8 cellular contexts compared by ENCODE assay signal in the genomic region with DNA sequence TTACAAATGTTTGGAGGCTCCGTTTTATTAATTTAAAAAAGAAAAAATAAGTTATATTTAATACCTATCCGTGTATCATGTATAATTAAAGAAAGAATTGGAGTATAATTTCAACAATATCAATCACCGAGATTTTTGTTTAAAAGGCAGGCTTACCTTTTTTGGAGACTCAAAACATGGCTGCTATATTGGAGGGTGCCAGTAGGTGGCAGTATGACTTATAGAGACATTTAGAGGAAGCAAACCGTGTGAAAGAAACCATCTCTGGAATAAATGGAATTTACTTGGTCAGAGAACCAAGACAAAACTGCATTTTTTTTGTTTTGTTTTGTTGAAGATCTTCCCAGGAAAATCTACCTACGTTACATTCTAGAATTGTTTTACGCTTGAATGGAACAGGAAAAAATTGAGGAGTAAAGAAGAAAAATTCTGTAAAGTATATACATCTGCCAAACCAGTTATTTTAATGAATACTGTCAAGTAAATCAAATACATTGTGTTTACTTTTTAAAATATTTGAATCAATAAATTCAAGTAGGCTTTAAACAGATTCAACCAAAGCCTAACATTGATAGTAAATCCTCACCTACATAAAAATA.
A peak's percentile ranks its signal among the peaks of the same experiment; 100 is the strongest.
DNase-seq lines count a peak whose midpoint lies in the region; ATAC-seq and TF ChIP-seq lines count a peak whose summit lies in the region.

No MANE protein-coding gene starts in this region.

- H3K36me3 ChIP-seq in RWPE2 (ENCODE audit: low read depth): no peaks in the 10 kb centered on the region
- no peaks in the 10 kb centered on the region for H3K36me3 ChIP-seq in right atrium auricular region

- DNase-seq in ACHN (peak; percentile 31), RWPE2 (ENCODE audit: low spot score) (no peak), right atrium auricular region (ENCODE audit: low spot score) (no peak), DMS114 treated with DMSO at 0.1 percent for 48 hours (lab: John Stamatoyannopoulos, UW; ENCODE audit: unreplicated experiment) (no peak)
- peak in 3 of 4 experiments; percentile 5 to 30 (median 14) for DNase-seq in activated naive CD4-positive, alpha-beta T cell (lab: John Stamatoyannopoulos, UW)
- peak; percentile 54 for DNase-seq in stimulated activated CD4-positive, alpha-beta T cell treated with anti-CD3 and anti-CD28 coated beads, Interleukin-1b, Interleukin-23, amount 100 ng/mL, for 48 hours

- ATAC-seq in RWPE2 (ENCODE audit: low read depth) (no peak), HG02759 (IDR thresholded peaks at IDR 0.05; ENCODE audit: unreplicated experiment) (no peak)

- H3K9me3 ChIP-seq in RWPE2 (ENCODE audit: severe bottlenecking): no peaks in the 10 kb centered on the region
- H3K9me3 ChIP-seq in right atrium auricular region: no peaks in the 10 kb centered on the region

- no peaks in the 10 kb centered on the region for H3K4me1 ChIP-seq in RWPE2 (ENCODE audit: insufficient read depth, poor library complexity, severe bottlenecking)
- H3K4me1 ChIP-seq in right atrium auricular region: no peaks in the 10 kb centered on the region

- TF ChIP-seq CTCF in GM12873 (IDR thresholded peaks at IDR 0.05; ENCODE audit: insufficient read depth, low read depth, low read length, missing control alignments): peak; percentile 59
- TF ChIP-seq CTCF in RWPE2 (IDR thresholded peaks at IDR 0.05; ENCODE audit: poor library complexity, severe bottlenecking): peak; percentile 82
- TF ChIP-seq CTCF in right atrium auricular region (IDR thresholded peaks at IDR 0.05): peak; percentile 22 to 68

- H3K27ac ChIP-seq in RWPE2 (ENCODE audit: poor library complexity, severe bottlenecking) (no peak overlapping the region), right atrium auricular region (no peak overlapping the region)

- H3K27me3 ChIP-seq in RWPE2 (ENCODE audit: insufficient read depth, poor library complexity, severe bottlenecking) (no peaks in the 10 kb centered on the region), right atrium auricular region (no peaks in the 10 kb centered on the region)

- no peak overlapping the region for H3K4me3 ChIP-seq in RWPE2 (ENCODE audit: severe bottlenecking)
- H3K4me3 ChIP-seq in right atrium auricular region: no peak overlapping the region

- in situ Hi-C loops in ACHN (cut with HindIII; ENCODE audit: low pct_ligation_motif_present, low pct_unique_long_range_greater_than_20kb, low sequenced_read_pairs): no loop called here

Comparison
In these comparisons a context has a peak if more than half of its experiments do, and no peak if none do; other contexts are left out.
1. DNase-seq: peak in ACHN (single experiment), activated naive CD4-positive, alpha-beta T cell (3 of 4) and stimulated activated CD4-positive, alpha-beta T cell treated with anti-CD3 and anti-CD28 coated beads, Interleukin-1b, Interleukin-23, amount 100 ng/mL, for 48 hours (single experiment); none in RWPE2 (single experiment), right atrium auricular region (single experiment) and DMS114 treated with DMSO at 0.1 percent for 48 hours (single experiment).
2. Peak in every context shown above with its lines, with median percentiles within 50 percentile points of each other: CTCF ChIP-seq.